In the genomic region with DNA sequence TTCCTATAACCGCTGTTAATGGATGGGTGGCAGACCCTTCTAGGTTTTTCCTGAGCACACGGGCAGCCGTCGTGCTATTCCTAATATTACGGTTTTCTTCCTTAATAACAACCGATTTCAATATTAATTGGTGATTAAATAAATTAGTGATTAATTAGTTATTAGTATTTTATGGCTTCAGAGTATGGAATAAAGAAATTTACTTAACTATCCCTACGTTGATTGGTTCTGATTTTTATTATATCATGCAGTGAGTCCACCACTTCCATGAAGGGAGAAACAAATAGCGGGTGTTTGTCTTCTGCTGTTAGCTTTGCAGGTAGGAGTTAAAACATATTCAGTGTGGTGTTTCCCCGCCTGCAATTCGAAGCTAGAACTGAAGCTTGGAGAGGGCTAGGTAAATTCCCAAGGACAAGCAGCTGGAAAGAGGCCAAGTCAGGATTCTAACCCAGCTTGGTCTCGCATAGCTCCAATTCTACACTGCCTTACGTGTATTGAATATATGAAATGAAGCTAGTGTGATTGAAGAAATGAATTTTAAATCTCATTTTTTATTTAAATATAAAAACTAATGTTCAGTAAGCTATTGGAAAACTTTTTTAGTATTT, we compare ENCODE assay signal across 8 cellular contexts. TPM values are rescaled to one million over a fixed set of nuclear protein-coding genes. Genes with fewer than 3 reads are reported as not detected.
DNase-seq lines count a peak whose midpoint lies in the region; ATAC-seq and FAIRE-seq lines count a peak whose summit lies in the region.

No MANE protein-coding gene starts in this region.

- H3K9me3 ChIP-seq in effector memory CD4-positive, alpha-beta T cell (ENCODE audit: control insufficient read depth, low read length) = no peaks in the 10 kb centered on the region
- H3K9me3 ChIP-seq in mononuclear cell (ENCODE audit: low read depth, low read length) = no peaks in the 10 kb centered on the region

- DNase-seq in NCI-H82 (lab: John Stamatoyannopoulos, UW) (peak; percentile 16), NCI-H82 treated with DMSO at 0.1 percent for 48 hours (lab: John Stamatoyannopoulos, UW; ENCODE audit: unreplicated experiment) (no peak), SHP77 (lab: John Stamatoyannopoulos, UW) (peak; percentile 32 to 39), urothelium cell line (ENCODE audit: low spot score) (peak; percentile 31)
- DNase-seq in effector memory CD4-positive, alpha-beta T cell = no peak

- H3K27me3 ChIP-seq in effector memory CD4-positive, alpha-beta T cell (replicated peaks; ENCODE audit: control insufficient read depth, insufficient read depth, low read length, poor library complexity, severe bottlenecking) = no peaks in the 10 kb centered on the region
- H3K27me3 ChIP-seq in mononuclear cell (ENCODE audit: insufficient read depth, low read length) = no peaks in the 10 kb centered on the region

- peaks cover 19% of the 10 kb centered on the region for H3K4me1 ChIP-seq in effector memory CD4-positive, alpha-beta T cell (ENCODE audit: control insufficient read depth, insufficient read depth, low read length, poor library complexity, severe bottlenecking)
- H3K4me1 ChIP-seq in mononuclear cell (ENCODE audit: insufficient read depth, low read length) = peaks cover 30% of the 10 kb centered on the region

- ATAC-seq in GM21381 (IDR thresholded peaks at IDR 0.05; ENCODE audit: unreplicated experiment) (no peak), HG03565 (IDR thresholded peaks at IDR 0.05; ENCODE audit: unreplicated experiment) (no peak)

- peak overlapping the region; percentile 96 for H3K27ac ChIP-seq in effector memory CD4-positive, alpha-beta T cell (ENCODE audit: insufficient read depth, low read length, poor library complexity, severe bottlenecking)

- peak overlapping the region; percentile 79 for H3K4me3 ChIP-seq in effector memory CD4-positive, alpha-beta T cell (ENCODE audit: insufficient read depth, low read depth, low read length, poor library complexity, severe bottlenecking)
- H3K4me3 ChIP-seq in mononuclear cell (ENCODE audit: low read length) = peak overlapping the region; percentile 93

- H3K36me3 ChIP-seq in effector memory CD4-positive, alpha-beta T cell (ENCODE audit: control insufficient read depth, insufficient read depth, low read length) = peaks cover 4% of the 10 kb centered on the region

- no peak for FAIRE-seq in urothelium cell line (lab: Jason Lieb, UNC)

RNA-seq across cellular contexts. Expression of gene CSTF2T, which starts 0.9 kb away (rescaled TPM):
- 25.5 TPM for total RNA-seq in mononuclear cell

Comparison
In these comparisons a context has a peak if more than half of its experiments do, and no peak if none do; other contexts are left out.
1. DNase-seq: peak in NCI-H82 (single experiment), SHP77 (2 of 2) and urothelium cell line (single experiment); none in NCI-H82 treated with DMSO at 0.1 percent for 48 hours (single experiment) and effector memory CD4-positive, alpha-beta T cell (0 of 3).